ENCODE assay signal across 25 cellular contexts in the genomic region with DNA sequence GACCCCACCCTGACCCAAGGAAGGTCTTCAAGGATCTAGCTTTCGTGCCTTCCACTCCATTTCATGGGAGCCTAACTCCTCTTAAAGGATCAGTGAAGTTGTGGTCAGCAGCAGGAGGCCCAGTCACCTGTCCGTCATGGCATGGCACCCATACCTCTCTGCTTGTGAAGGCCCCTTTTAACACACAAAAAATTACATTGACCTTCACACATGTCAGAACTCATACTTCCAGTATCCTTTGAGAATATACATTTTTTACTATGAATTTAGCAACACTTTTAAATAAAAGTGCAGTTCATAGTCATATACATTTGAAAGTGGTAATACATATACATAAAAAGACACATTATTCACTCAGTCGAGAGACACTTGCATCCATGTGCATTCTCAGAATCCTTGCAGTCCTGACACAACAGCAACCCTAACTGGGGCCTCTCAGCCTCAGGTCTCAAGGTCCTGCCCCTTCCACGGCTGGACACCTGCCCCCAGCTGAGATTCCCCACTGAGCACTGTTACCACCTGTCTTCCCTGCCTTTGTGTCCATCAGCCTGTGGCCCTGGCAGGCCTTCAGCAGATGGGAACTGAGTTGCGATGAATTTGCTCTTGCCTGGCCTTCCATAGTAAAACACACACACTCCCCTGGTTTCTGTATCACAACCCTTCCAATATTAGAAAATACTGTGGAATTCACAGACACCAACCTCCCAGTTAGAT. TPM values are rescaled to one million over a fixed set of nuclear protein-coding genes. Genes with fewer than 3 reads are reported as not detected.
"Had no signal": no experiment of that assay in that cellular context is flagged by ENCODE, and none has a peak within 500 bp of the region (broad histone marks: within the 10 kb centered on the region; RNA-seq: fewer than 3 reads in every experiment).

No MANE protein-coding gene starts in this region.

- H3K9me3 ChIP-seq: gastrocnemius medialis, prostate gland, right atrium auricular region, tibial artery, uterus had no signal

- DNase-seq: activated CD4-positive, alpha-beta T cell treated with anti-CD3 and anti-CD28 coated beads, Interleukin-2, amount 10 ng/mL, durations not matched to agents 24 days and 14 days; activated CD4-positive, CD25-positive, alpha-beta regulatory T cell; activated CD8-positive, alpha-beta T cell treated with anti-CD3 and anti-CD28 coated beads for 36 hours; activated naive CD4-positive, alpha-beta T cell treated with anti-CD3 and anti-CD28 coated beads for 36 hours; activated naive CD8-positive, alpha-beta T cell treated with anti-CD3 and anti-CD28 coated beads, Interleukin-2, amount 50 U/mL, for 24 hours; activated T-cell treated with anti-CD3 and anti-CD28 coated beads, Interleukin-2, amount 50 U/mL, for 24 hours; anterior cingulate cortex; central memory CD4-positive, alpha-beta T cell; gastrocnemius medialis; head of caudate nucleus; naive thymus-derived CD8-positive, alpha-beta T cell; stimulated activated CD4-positive, alpha-beta T cell treated with anti-CD3 and anti-CD28 coated beads, Interleukin-2, amount 100 ng/mL, for 24 hours; stimulated activated naive CD4-positive, alpha-beta T cell treated with Interleukin-2 at 50 U/mL for 16 hours; tibial artery; uterus had no signal

- H3K27ac ChIP-seq: coronary artery, gastrocnemius medialis, prostate gland, right atrium auricular region, tibial artery, uterus had no signal

- H3K4me1 ChIP-seq: gastrocnemius medialis, prostate gland, right atrium auricular region, tibial artery, uterus had no signal

- H3K27me3 ChIP-seq: gastrocnemius medialis, right atrium auricular region, tibial artery, uterus had no signal

- H3K36me3 ChIP-seq: gastrocnemius medialis, prostate gland, right atrium auricular region, tibial artery, uterus had no signal

- ATAC-seq: activated CD8-positive, alpha-beta T cell treated with anti-CD3 and anti-CD28 coated beads for 36 hours; activated naive CD8-positive, alpha-beta T cell treated with anti-CD3 and anti-CD28 coated beads, Interleukin-2, amount 50 U/mL, for 24 hours; gastrocnemius medialis; naive thymus-derived CD8-positive, alpha-beta T cell had no signal

- H3K4me3 ChIP-seq: coronary artery, gastrocnemius medialis, prostate gland, right atrium auricular region, tibial artery, uterus had no signal

RNA-seq across cellular contexts. Expression of gene KRT3, which starts 3.7 kb away (rescaled TPM):
- total RNA-seq: activated CD8-positive, alpha-beta T cell treated with anti-CD3 and anti-CD28 coated beads for 36 hours; activated naive CD4-positive, alpha-beta T cell treated with anti-CD3 and anti-CD28 coated beads for 36 hours; activated T-helper 2 cell treated with anti-CD3 and anti-CD28 coated beads, Interferon-gamma antibody, Interleukin-2, Interleukin-4, amounts not matched to agents 10 μg/mL and 5 μg/mL and 100 μg/mL, durations not matched to agents 14 hours and 24 hours and 36 hours; gastrocnemius medialis; kidney epithelial cell; liver; mucosa of gallbladder; naive thymus-derived CD8-positive, alpha-beta T cell; osteocyte; prostate gland; right atrium auricular region; subcutaneous adipose tissue; T-helper 2 cell treated with Interferon-gamma antibody and Interleukin-4, amounts not matched to agents 100 ng/mL and 5 ng/mL, for 36 hours; uterus had no signal
- polyA plus RNA-seq: liver; naive thymus-derived CD8-positive, alpha-beta T cell had no signal

RNA-seq across cellular contexts. Expression of gene KRT4, which starts 14.3 kb away (rescaled TPM):
- total RNA-seq: activated CD4-positive, alpha-beta T cell treated with anti-CD3 and anti-CD28 coated beads, Interleukin-2, amount 10 ng/mL, durations not matched to agents 24 days and 14 days; activated naive CD4-positive, alpha-beta T cell treated with anti-CD3 and anti-CD28 coated beads for 36 hours; activated T-helper 2 cell treated with anti-CD3 and anti-CD28 coated beads, Interferon-gamma antibody, Interleukin-2, Interleukin-4, amounts not matched to agents 10 μg/mL and 5 μg/mL and 100 μg/mL, durations not matched to agents 14 hours and 24 hours and 36 hours; gastrocnemius medialis; kidney epithelial cell; mucosa of gallbladder; naive thymus-derived CD8-positive, alpha-beta T cell; osteocyte; right atrium auricular region; subcutaneous adipose tissue; T-helper 2 cell treated with Interferon-gamma antibody and Interleukin-4, amounts not matched to agents 100 ng/mL and 5 ng/mL, for 36 hours; uterus had no signal
- polyA plus RNA-seq: naive thymus-derived CD8-positive, alpha-beta T cell had no signal

RNA-seq across cellular contexts. Expression of gene KRT76, which starts 22.5 kb away (rescaled TPM):
- total RNA-seq: activated CD4-positive, alpha-beta T cell treated with anti-CD3 and anti-CD28 coated beads, Interleukin-2, amount 10 ng/mL, durations not matched to agents 24 days and 14 days; activated CD8-positive, alpha-beta T cell treated with anti-CD3 and anti-CD28 coated beads for 36 hours; activated naive CD4-positive, alpha-beta T cell treated with anti-CD3 and anti-CD28 coated beads for 36 hours; activated T-helper 2 cell treated with anti-CD3 and anti-CD28 coated beads, Interferon-gamma antibody, Interleukin-2, Interleukin-4, amounts not matched to agents 10 μg/mL and 5 μg/mL and 100 μg/mL, durations not matched to agents 14 hours and 24 hours and 36 hours; gastrocnemius medialis; kidney epithelial cell; liver; mucosa of gallbladder; naive thymus-derived CD8-positive, alpha-beta T cell; osteocyte; prostate gland; right atrium auricular region; subcutaneous adipose tissue; T-helper 2 cell treated with Interferon-gamma antibody and Interleukin-4, amounts not matched to agents 100 ng/mL and 5 ng/mL, for 36 hours; uterus had no signal
- polyA plus RNA-seq: liver; naive thymus-derived CD8-positive, alpha-beta T cell had no signal

RNA-seq across cellular contexts. Expression of gene KRT79, which starts 34.5 kb away (rescaled TPM):
- total RNA-seq: activated CD4-positive, alpha-beta T cell treated with anti-CD3 and anti-CD28 coated beads, Interleukin-2, amount 10 ng/mL, durations not matched to agents 24 days and 14 days; activated naive CD4-positive, alpha-beta T cell treated with anti-CD3 and anti-CD28 coated beads for 36 hours; activated T-helper 2 cell treated with anti-CD3 and anti-CD28 coated beads, Interferon-gamma antibody, Interleukin-2, Interleukin-4, amounts not matched to agents 10 μg/mL and 5 μg/mL and 100 μg/mL, durations not matched to agents 14 hours and 24 hours and 36 hours; gastrocnemius medialis; kidney epithelial cell; liver; mucosa of gallbladder; naive thymus-derived CD8-positive, alpha-beta T cell; osteocyte; prostate gland; right atrium auricular region; T-helper 2 cell treated with Interferon-gamma antibody and Interleukin-4, amounts not matched to agents 100 ng/mL and 5 ng/mL, for 36 hours; uterus had no signal
- polyA plus RNA-seq: liver; naive thymus-derived CD8-positive, alpha-beta T cell had no signal

RNA-seq across cellular contexts. Expression of gene KRT78, which starts 49.1 kb away (rescaled TPM):
- total RNA-seq: activated CD4-positive, alpha-beta T cell treated with anti-CD3 and anti-CD28 coated beads, Interleukin-2, amount 10 ng/mL, durations not matched to agents 24 days and 14 days; activated CD8-positive, alpha-beta T cell treated with anti-CD3 and anti-CD28 coated beads for 36 hours; activated naive CD4-positive, alpha-beta T cell treated with anti-CD3 and anti-CD28 coated beads for 36 hours; activated T-helper 2 cell treated with anti-CD3 and anti-CD28 coated beads, Interferon-gamma antibody, Interleukin-2, Interleukin-4, amounts not matched to agents 10 μg/mL and 5 μg/mL and 100 μg/mL, durations not matched to agents 14 hours and 24 hours and 36 hours; gastrocnemius medialis; kidney epithelial cell; liver; mucosa of gallbladder; naive thymus-derived CD8-positive, alpha-beta T cell; osteocyte; right atrium auricular region; subcutaneous adipose tissue; T-helper 2 cell treated with Interferon-gamma antibody and Interleukin-4, amounts not matched to agents 100 ng/mL and 5 ng/mL, for 36 hours; uterus had no signal
- polyA plus RNA-seq: naive thymus-derived CD8-positive, alpha-beta T cell had no signal
